8 cellular contexts compared by ENCODE assay signal in the genomic region with DNA sequence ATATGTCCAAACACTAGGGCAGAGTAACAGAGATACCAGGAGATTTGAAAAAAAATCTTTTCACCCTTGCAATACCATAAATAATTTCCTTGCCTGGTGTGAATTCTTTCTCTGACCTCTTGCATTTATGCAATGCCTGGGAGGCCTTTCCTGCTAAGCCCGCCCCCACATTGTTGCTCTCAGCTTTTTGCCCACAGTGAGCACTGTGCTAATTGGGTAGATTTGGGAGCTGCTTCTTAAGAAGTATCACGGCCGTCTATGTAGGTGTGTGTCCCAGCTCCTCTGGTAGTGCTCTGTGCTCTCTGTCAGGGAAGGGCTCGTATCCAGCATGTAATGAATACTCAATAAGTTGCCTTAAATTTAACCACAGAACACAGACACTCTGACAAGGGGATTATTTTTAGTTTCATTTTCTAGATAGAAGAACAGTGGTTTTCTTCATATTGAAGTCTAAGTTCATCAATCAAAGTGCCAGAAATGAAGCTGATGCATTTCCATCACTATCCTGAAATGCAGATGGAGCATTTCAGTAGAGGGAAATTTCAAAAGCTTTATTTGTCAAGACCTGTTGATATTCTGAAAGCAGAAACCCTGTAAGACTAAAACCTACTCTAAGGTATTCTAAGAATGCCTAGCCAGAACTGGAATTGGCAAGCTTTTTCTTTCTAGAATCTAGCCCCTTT. TPM values are rescaled to one million over a fixed set of nuclear protein-coding genes. Genes with fewer than 3 reads are reported as not detected.
DNase-seq lines count a peak whose midpoint lies in the region; ATAC-seq, FAIRE-seq and TF ChIP-seq lines count a peak whose summit lies in the region.

No MANE protein-coding gene starts in this region.

- H3K4me3 Mint-ChIP-seq in endothelial cell (ENCODE audit: unreplicated experiment), result no peak overlapping the region

- peaks cover 32% of the 10 kb centered on the region for H3K4me1 ChIP-seq in adipocyte (ENCODE audit: control insufficient read depth, insufficient read depth, low read length)
- H3K4me1 ChIP-seq in suprapubic skin, result peaks cover 33% of the 10 kb centered on the region

- H3K36me3 Mint-ChIP-seq in endothelial cell (ENCODE audit: low read depth, unreplicated experiment), result no peaks in the 10 kb centered on the region

- H3K9me3 ChIP-seq in adipocyte (ENCODE audit: control insufficient read depth, low read length) (no peaks in the 10 kb centered on the region), suprapubic skin (no peaks in the 10 kb centered on the region)

- 48% methylated on average over 4 of the region's 4 CpGs for WGBS in suprapubic skin

- DNase-seq in GM03348 (ENCODE audit: low spot score), result peak; percentile 77
- peak; percentile 51 for DNase-seq in HTR-8/SVneo (ENCODE audit: insufficient read length, low spot score)
- peak; percentile 76 for DNase-seq in adipocyte (ENCODE audit: low read depth)
- peak; percentile 57 for DNase-seq in left kidney (ENCODE audit: low read depth, low spot score)
- no peak for DNase-seq in suprapubic skin (ENCODE audit: low spot score in 2 of 2)
- no peak for DNase-seq in endothelial cell (ENCODE audit: low spot score)
- DNase-seq in T-helper 9 cell, result no peak

- peaks cover 11% of the 10 kb centered on the region for H3K27me3 Mint-ChIP-seq in endothelial cell (ENCODE audit: unreplicated experiment)

- no peak overlapping the region for H3K27ac Mint-ChIP-seq in endothelial cell (ENCODE audit: unreplicated experiment)

- peak; percentile 42 for ATAC-seq in GM21390 (IDR thresholded peaks at IDR 0.05; ENCODE audit: unreplicated experiment)

- no peak overlapping the region for H3K27ac ChIP-seq in suprapubic skin

- no peaks in the 10 kb centered on the region for H3K27me3 ChIP-seq in adipocyte (replicated peaks; ENCODE audit: control insufficient read depth, insufficient read depth, low read length)
- H3K27me3 ChIP-seq in suprapubic skin, result no peaks in the 10 kb centered on the region

- no peak for FAIRE-seq in HTR-8/SVneo (lab: Jason Lieb, UNC)

- H3K9me3 Mint-ChIP-seq in endothelial cell (ENCODE audit: unreplicated experiment), result no peaks in the 10 kb centered on the region

- TF ChIP-seq CTCF in suprapubic skin (IDR thresholded peaks at IDR 0.05), result no peak
- no peak for TF ChIP-seq CTCF in endothelial cell (IDR thresholded peaks at IDR 0.05; ENCODE audit: unreplicated experiment)

- TF ChIP-seq POLR2A in suprapubic skin (IDR thresholded peaks at IDR 0.05), result no peak

- peaks cover 27% of the 10 kb centered on the region for H3K4me1 Mint-ChIP-seq in endothelial cell (ENCODE audit: unreplicated experiment)

- peak overlapping the region; percentile 67 for H3K4me3 ChIP-seq in adipocyte (ENCODE audit: low read length)
- no peak overlapping the region for H3K4me3 ChIP-seq in suprapubic skin

- peak overlapping the region; percentile 11 for H3K9ac ChIP-seq in adipocyte (ENCODE audit: low read length)

- no peaks in the 10 kb centered on the region for H3K36me3 ChIP-seq in adipocyte (ENCODE audit: control insufficient read depth, insufficient read depth, low read length, severe bottlenecking)
- H3K36me3 ChIP-seq in suprapubic skin, result no peaks in the 10 kb centered on the region

- no peak for TF ChIP-seq EP300 in suprapubic skin (IDR thresholded peaks at IDR 0.05)

RNA-seq across cellular contexts. Expression of gene CEP85L, which starts 54.5 kb away (rescaled TPM):
- total RNA-seq in suprapubic skin (1 to 10 TPM; 4.7 to 9.5 (median 5.3) TPM), endothelial cell (ENCODE audit: unreplicated experiment) (22.2 TPM)

Comparison
In these comparisons a context has a peak if more than half of its experiments do, and no peak if none do; other contexts are left out.
1. DNase-seq: peak in GM03348 (single experiment), HTR-8/SVneo (single experiment), adipocyte (single experiment) and left kidney (single experiment); none in suprapubic skin (0 of 2), endothelial cell (single experiment) and T-helper 9 cell (single experiment).